ENCODE assay signal across 18 cellular contexts in the genomic region with DNA sequence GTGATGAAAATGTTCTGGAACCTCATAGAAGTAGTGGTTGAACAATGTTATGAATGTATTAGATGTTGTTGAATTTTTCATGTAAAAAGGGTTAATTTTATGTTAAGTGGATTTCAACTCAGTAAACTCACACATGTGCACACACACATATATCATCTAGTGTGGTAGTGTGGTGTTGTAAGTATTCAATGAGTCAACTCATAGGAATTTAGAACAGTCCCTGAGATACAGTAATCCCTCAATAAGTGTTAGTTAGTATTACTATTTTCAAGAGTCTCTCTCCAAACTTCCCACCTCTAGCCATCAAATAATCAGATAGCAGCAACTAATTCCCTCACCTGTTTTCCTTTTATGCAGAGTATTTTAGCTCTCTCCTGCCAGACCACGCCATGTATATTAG.
DNase-seq lines count a peak whose midpoint lies in the region; ATAC-seq and TF ChIP-seq lines count a peak whose summit lies in the region.
"Had no signal": no experiment of that assay in that cellular context is flagged by ENCODE, and none has a peak within 500 bp of the region (broad histone marks: within the 10 kb centered on the region; RNA-seq: fewer than 3 reads in every experiment).

No MANE protein-coding gene starts in this region.

- peak; percentile 68 for ATAC-seq in activated T-helper 17 cell treated with anti-CD3 and anti-CD28 coated beads, Interleukin-2, amount 50 U/mL, for 72 hours (replicated peaks)
- ATAC-seq in GM18868 (IDR thresholded peaks at IDR 0.05; ENCODE audit: unreplicated experiment) (no peak), right cardiac atrium (no peak)
- ATAC-seq: left colon; stimulated activated naive CD8-positive, alpha-beta T cell treated with anti-CD3 and anti-CD28 coated beads, Interleukin-15, Interleukin-2, amounts not matched to agents 100 U/mL and 50 U/mL, for 24 hours had no signal

- no peaks in the 10 kb centered on the region for H3K36me3 ChIP-seq in MM.1S (replicated peaks; ENCODE audit: insufficient read depth, low read length)

- H3K36me3 Mint-ChIP-seq in activated T-helper 17 cell treated with anti-CD3 and anti-CD28 coated beads, Interleukin-2, amount 50 U/mL, for 72 hours (ENCODE audit: low read depth) = no peaks in the 10 kb centered on the region
- H3K36me3 Mint-ChIP-seq in activated T-helper 2 cell treated with anti-CD3 and anti-CD28 coated beads, Interferon-gamma antibody, Interleukin-2, Interleukin-4, amounts not matched to agents 10 μg/mL and 5 μg/mL and 100 μg/mL, durations not matched to agents 14 hours and 24 hours and 36 hours (ENCODE audit: low read depth) = peaks cover 3% of the 10 kb centered on the region

- no peak overlapping the region for H3K4me3 Mint-ChIP-seq in activated T-helper 17 cell treated with anti-CD3 and anti-CD28 coated beads, Interleukin-2, amount 50 U/mL, for 72 hours
- H3K4me3 Mint-ChIP-seq in activated T-helper 2 cell treated with anti-CD3 and anti-CD28 coated beads, Interferon-gamma antibody, Interleukin-2, Interleukin-4, amounts not matched to agents 10 μg/mL and 5 μg/mL and 100 μg/mL, durations not matched to agents 14 hours and 24 hours and 36 hours (ENCODE audit: low read depth) = no peak overlapping the region
- H3K4me3 Mint-ChIP-seq: CD4-positive, alpha-beta T cell had no signal

- H3K4me1 ChIP-seq in MM.1S (ENCODE audit: low read length) (no peaks in the 10 kb centered on the region), right cardiac atrium (ENCODE audit: control insufficient read depth, insufficient read depth, low read length) (no peaks in the 10 kb centered on the region)

- no peaks in the 10 kb centered on the region for H3K79me2 ChIP-seq in MM.1S (ENCODE audit: low read length)

- H3K27me3 Mint-ChIP-seq in activated T-helper 17 cell treated with anti-CD3 and anti-CD28 coated beads, Interleukin-2, amount 50 U/mL, for 72 hours = no peaks in the 10 kb centered on the region
- no peaks in the 10 kb centered on the region for H3K27me3 Mint-ChIP-seq in activated T-helper 2 cell treated with anti-CD3 and anti-CD28 coated beads, Interferon-gamma antibody, Interleukin-2, Interleukin-4, amounts not matched to agents 10 μg/mL and 5 μg/mL and 100 μg/mL, durations not matched to agents 14 hours and 24 hours and 36 hours (ENCODE audit: low read depth)
- H3K27me3 Mint-ChIP-seq: CD4-positive, alpha-beta T cell had no signal

- no peaks in the 10 kb centered on the region for H3F3A ChIP-seq in MM.1S (ENCODE audit: insufficient read depth, low read length)

- DNase-seq in A172 (ENCODE audit: low spot score) (peak; percentile 57), HCEC 1CT (peak; percentile 80), foreskin fibroblast (peak; percentile 45 to 67), MM.1S (no peak), right cardiac atrium (no peak)
- DNase-seq in activated T-helper 2 cell treated with anti-CD3 and anti-CD28 coated beads, Interferon-gamma antibody, Interleukin-2, Interleukin-4, amounts not matched to agents 10 μg/mL and 5 μg/mL and 100 μg/mL, durations not matched to agents 14 hours and 24 hours and 36 hours (ENCODE audit: low spot score) = no peak
- DNase-seq: activated naive CD4-positive, alpha-beta T cell treated with anti-CD3 and anti-CD28 coated beads, Interleukin-2, amount 50 U/mL, for 16 hours; activated T-cell treated with anti-CD3 and anti-CD28 coated beads for 4 hours; CD4-positive, alpha-beta T cell; DMS79 treated with DMSO at 0.1 percent for 48 hours; effector CD8-positive, alpha-beta T cell; foreskin melanocyte; left colon; NCI-H1105; NCI-H774; stimulated activated naive CD8-positive, alpha-beta T cell treated with anti-CD3 and anti-CD28 coated beads, Interleukin-15, Interleukin-2, amounts not matched to agents 100 U/mL and 50 U/mL, for 24 hours had no signal

- no peak overlapping the region for H3K27ac Mint-ChIP-seq in activated T-helper 17 cell treated with anti-CD3 and anti-CD28 coated beads, Interleukin-2, amount 50 U/mL, for 72 hours
- H3K27ac Mint-ChIP-seq in activated T-helper 2 cell treated with anti-CD3 and anti-CD28 coated beads, Interferon-gamma antibody, Interleukin-2, Interleukin-4, amounts not matched to agents 10 μg/mL and 5 μg/mL and 100 μg/mL, durations not matched to agents 14 hours and 24 hours and 36 hours = no peak overlapping the region
- H3K27ac Mint-ChIP-seq: CD4-positive, alpha-beta T cell had no signal

- no peaks in the 10 kb centered on the region for H4K20me1 ChIP-seq in MM.1S (ENCODE audit: insufficient read depth, low read length)

- no peaks in the 10 kb centered on the region for H3K9me2 ChIP-seq in MM.1S (replicated peaks; ENCODE audit: insufficient read depth, low read length)

- H3K27ac ChIP-seq in MM.1S (ENCODE audit: low read length) (no peak overlapping the region), right cardiac atrium (ENCODE audit: low read length) (no peak overlapping the region)

- H2AFZ ChIP-seq in MM.1S (ENCODE audit: low read length) = no peak overlapping the region

- H3K9me3 ChIP-seq in MM.1S (replicated peaks; ENCODE audit: insufficient read depth, low read length) = no peaks in the 10 kb centered on the region
- no peaks in the 10 kb centered on the region for H3K9me3 ChIP-seq in right cardiac atrium (ENCODE audit: control insufficient read depth, low read length)

- H3K4me3 ChIP-seq in foreskin fibroblast (ENCODE audit: low read depth in 1 of 2, low read length in 2 of 2) = no peak overlapping the region
- H3K4me3 ChIP-seq in MM.1S (ENCODE audit: low read length) = no peak overlapping the region
- H3K4me3 ChIP-seq in right cardiac atrium (ENCODE audit: low read length) = no peak overlapping the region

- WGBS in right cardiac atrium = 98% methylated on average over 1 of the region's 1 CpG

- TF ChIP-seq CTCF in foreskin fibroblast (IDR thresholded peaks at IDR 0.05; ENCODE audit: low read depth, low read length) (no peak), MM.1S (IDR thresholded peaks at IDR 0.05; ENCODE audit: low read length) (no peak)

- no peaks in the 10 kb centered on the region for H3K27me3 ChIP-seq in MM.1S (replicated peaks; ENCODE audit: insufficient read depth, low read length)
- no peaks in the 10 kb centered on the region for H3K27me3 ChIP-seq in right cardiac atrium (ENCODE audit: control insufficient read depth, insufficient read depth)

- H3K4me2 ChIP-seq in MM.1S (ENCODE audit: low read depth, low read length) = no peak overlapping the region

- intact Hi-C loops in activated T-helper 2 cell treated with anti-CD3 and anti-CD28 coated beads, Interferon-gamma antibody, Interleukin-2, Interleukin-4, amounts not matched to agents 10 μg/mL and 5 μg/mL and 100 μg/mL, durations not matched to agents 14 hours and 24 hours and 36 hours (cut with micrococcal nuclease) = no loop called here
- intact Hi-C loops in right cardiac atrium (cut with DNase I) = no loop called here

- no peaks in the 10 kb centered on the region for H3K9me3 Mint-ChIP-seq in activated T-helper 17 cell treated with anti-CD3 and anti-CD28 coated beads, Interleukin-2, amount 50 U/mL, for 72 hours
- H3K9me3 Mint-ChIP-seq in activated T-helper 2 cell treated with anti-CD3 and anti-CD28 coated beads, Interferon-gamma antibody, Interleukin-2, Interleukin-4, amounts not matched to agents 10 μg/mL and 5 μg/mL and 100 μg/mL, durations not matched to agents 14 hours and 24 hours and 36 hours = no peaks in the 10 kb centered on the region
- H3K9me3 Mint-ChIP-seq: CD4-positive, alpha-beta T cell had no signal

- no peak overlapping the region for H3K9ac ChIP-seq in MM.1S (ENCODE audit: low read length)

- peaks cover 7% of the 10 kb centered on the region for H3K4me1 Mint-ChIP-seq in activated T-helper 17 cell treated with anti-CD3 and anti-CD28 coated beads, Interleukin-2, amount 50 U/mL, for 72 hours
- H3K4me1 Mint-ChIP-seq in activated T-helper 2 cell treated with anti-CD3 and anti-CD28 coated beads, Interferon-gamma antibody, Interleukin-2, Interleukin-4, amounts not matched to agents 10 μg/mL and 5 μg/mL and 100 μg/mL, durations not matched to agents 14 hours and 24 hours and 36 hours (ENCODE audit: low read depth) = peaks cover 9% of the 10 kb centered on the region

Comparison
In these comparisons a context has a peak if more than half of its experiments do, and no peak if none do; other contexts are left out.
1. DNase-seq: peak in A172 (single experiment), HCEC 1CT (single experiment) and foreskin fibroblast (2 of 2); none in MM.1S (single experiment), activated T-helper 2 cell treated with anti-CD3 and anti-CD28 coated beads, Interferon-gamma antibody, Interleukin-2, Interleukin-4, amounts not matched to agents 10 μg/mL and 5 μg/mL and 100 μg/mL, durations not matched to agents 14 hours and 24 hours and 36 hours (single experiment) and right cardiac atrium (0 of 3).